Comparison of ENCODE assay signal across 8 cellular contexts in genomic region chr3:150407051-150407817, GRCh38. TPM values are rescaled to one million over a fixed set of nuclear protein-coding genes. Genes with fewer than 3 reads are reported as not detected.
A peak's percentile ranks its signal among the peaks of the same experiment; 100 is the strongest.
DNase-seq lines count a peak whose midpoint lies in the region; ATAC-seq and TF ChIP-seq lines count a peak whose summit lies in the region.

No MANE protein-coding gene starts in this region.

- POLR2A ChIA-PET in Panc1 (lab: Charles Lee): interaction anchor here (0.6 to 1.5 kb wide), 10 partner anchors 10 to 1493 kb away, joined by 3 to 6 read pairs (median 3); no protein-coding TSS in a partner anchor

- H3K4me1 ChIP-seq in Panc1 (ENCODE audit: control insufficient read depth, insufficient read depth, low read length): peaks cover 9% of the 10 kb centered on the region
- H3K4me1 ChIP-seq in effector memory CD4-positive, alpha-beta T cell (ENCODE audit: control insufficient read depth, insufficient read depth, low read length, poor library complexity, severe bottlenecking): no peaks in the 10 kb centered on the region

- intact Hi-C loops in Panc1 (cut with micrococcal nuclease; ENCODE audit: unreplicated experiment): no loop called here

- CTCF ChIA-PET in Panc1 (lab: Charles Lee): interaction anchor here (0.6 to 1.7 kb wide), 3 partner anchors 88 to 189 kb away, joined by 3 to 5 read pairs (median 5); no protein-coding TSS in a partner anchor

- peaks cover 13% of the 10 kb centered on the region for H3K36me3 ChIP-seq in Panc1 (ENCODE audit: control insufficient read depth, insufficient read depth, low read length)
- peaks cover 4% of the 10 kb centered on the region for H3K36me3 ChIP-seq in effector memory CD4-positive, alpha-beta T cell (ENCODE audit: control insufficient read depth, insufficient read depth, low read length)

- peak overlapping the region; percentile 88 for H3K27ac Mint-ChIP-seq in T-helper 1 cell treated with Interleukin-12 subunit alpha and Interleukin-12 subunit beta and Interleukin-4 antibody, amounts not matched to agents 30 μg/mL and 1 μg/mL, for 36 hours
- H3K27ac Mint-ChIP-seq in nephron progenitor cell: peak overlapping the region; percentile 99

- ATAC-seq in Panc1 (no peak), GM18520 (IDR thresholded peaks at IDR 0.05; ENCODE audit: unreplicated experiment) (no peak), HG02840 (IDR thresholded peaks at IDR 0.05; ENCODE audit: low FRiP score, unreplicated experiment) (no peak), GM18867 (IDR thresholded peaks at IDR 0.05; ENCODE audit: unreplicated experiment) (no peak)

- peak overlapping the region; percentile 78 to 87 for H3K4me3 ChIP-seq in Panc1 (ENCODE audit: low read depth in 2 of 2, low read length in 2 of 2)
- peak overlapping the region; percentile 87 for H3K4me3 ChIP-seq in effector memory CD4-positive, alpha-beta T cell (ENCODE audit: insufficient read depth, low read depth, low read length, poor library complexity, severe bottlenecking)

- TSS peak; percentile 90 for BruUV-seq in Panc1 (replicated peaks; lab: Mats Ljungman, UMichigan)

- H3K4me1 Mint-ChIP-seq in T-helper 1 cell treated with Interleukin-12 subunit alpha and Interleukin-12 subunit beta and Interleukin-4 antibody, amounts not matched to agents 30 μg/mL and 1 μg/mL, for 36 hours (ENCODE audit: low read depth): peaks cover 22% of the 10 kb centered on the region
- H3K4me1 Mint-ChIP-seq in nephron progenitor cell: peaks cover 28% of the 10 kb centered on the region

- no peaks in the 10 kb centered on the region for H3K9me3 ChIP-seq in Panc1 (ENCODE audit: control insufficient read depth, insufficient read depth, low read depth, low read length)
- no peaks in the 10 kb centered on the region for H3K9me3 ChIP-seq in effector memory CD4-positive, alpha-beta T cell (ENCODE audit: control insufficient read depth, low read length)

- peak overlapping the region; percentile 100 for H3K27ac ChIP-seq in Panc1 (ENCODE audit: low read length)
- H3K27ac ChIP-seq in effector memory CD4-positive, alpha-beta T cell (ENCODE audit: insufficient read depth, low read length, poor library complexity, severe bottlenecking): peak overlapping the region; percentile 94

- H3K36me3 Mint-ChIP-seq in T-helper 1 cell treated with Interleukin-12 subunit alpha and Interleukin-12 subunit beta and Interleukin-4 antibody, amounts not matched to agents 30 μg/mL and 1 μg/mL, for 36 hours (ENCODE audit: low read depth): peaks cover 9% of the 10 kb centered on the region
- H3K36me3 Mint-ChIP-seq in nephron progenitor cell (ENCODE audit: low read depth): peaks cover 12% of the 10 kb centered on the region

- peaks cover 19% of the 10 kb centered on the region for H3K27me3 Mint-ChIP-seq in T-helper 1 cell treated with Interleukin-12 subunit alpha and Interleukin-12 subunit beta and Interleukin-4 antibody, amounts not matched to agents 30 μg/mL and 1 μg/mL, for 36 hours (ENCODE audit: low read depth)
- H3K27me3 Mint-ChIP-seq in nephron progenitor cell (ENCODE audit: low read depth, poor library complexity): peaks cover 5% of the 10 kb centered on the region

- peak overlapping the region; percentile 83 for H3K4me3 Mint-ChIP-seq in T-helper 1 cell treated with Interleukin-12 subunit alpha and Interleukin-12 subunit beta and Interleukin-4 antibody, amounts not matched to agents 30 μg/mL and 1 μg/mL, for 36 hours
- peak overlapping the region; percentile 91 for H3K4me3 Mint-ChIP-seq in nephron progenitor cell

- H3K27me3 ChIP-seq in Panc1 (ENCODE audit: control insufficient read depth, insufficient read depth, low read length): no peaks in the 10 kb centered on the region
- no peaks in the 10 kb centered on the region for H3K27me3 ChIP-seq in effector memory CD4-positive, alpha-beta T cell (replicated peaks; ENCODE audit: control insufficient read depth, insufficient read depth, low read length, poor library complexity, severe bottlenecking)

- in situ Hi-C loops in Panc1 (cut with HindIII; ENCODE audit: low pct_unique_long_range_greater_than_20kb, low sequenced_read_pairs): no loop called here

- TF ChIP-seq CTCF in Panc1 (IDR thresholded peaks at IDR 0.05) (no peak), nephron progenitor cell (IDR thresholded peaks at IDR 0.05) (no peak)

- no peaks in the 10 kb centered on the region for H3K9me3 Mint-ChIP-seq in T-helper 1 cell treated with Interleukin-12 subunit alpha and Interleukin-12 subunit beta and Interleukin-4 antibody, amounts not matched to agents 30 μg/mL and 1 μg/mL, for 36 hours
- H3K9me3 Mint-ChIP-seq in nephron progenitor cell: no peaks in the 10 kb centered on the region

- DNase-seq in T-helper 1 cell: no peak
- DNase-seq in Panc1 (ENCODE audit: low read depth, low spot score): no peak
- no peak for DNase-seq in effector memory CD4-positive, alpha-beta T cell
- no peak for DNase-seq in nephron progenitor cell

RNA-seq across cellular contexts. Expression of gene TSC22D2, which starts 0.9 kb away (rescaled TPM):
- total RNA-seq in Panc1 (2021; ENCODE audit: unreplicated experiment): 43.1 TPM
- polyA plus RNA-seq in Panc1 (2012; ENCODE audit: insufficient read length): 16.4 TPM
